In genomic region chr16:53626161-53626560, GRCh38 we compare ENCODE assay signal across 24 cellular contexts.
"Had no signal": no experiment of that assay in that cellular context is flagged by ENCODE, and none has a peak within 500 bp of the region (broad histone marks: within the 10 kb centered on the region; RNA-seq: fewer than 3 reads in every experiment).

No MANE protein-coding gene starts in this region.

- H3K4me3 ChIP-seq: colonic mucosa, heart right ventricle, left lung, lower lobe of right lung, mucosa of descending colon, right lobe of liver, skin epidermis, thoracic aorta had no signal

- H3K36me3 ChIP-seq: colonic mucosa, heart right ventricle, left lung, lower lobe of right lung, right lobe of liver, thoracic aorta had no signal

- H3K4me1 ChIP-seq: colonic mucosa, heart right ventricle, left lung, lower lobe of right lung, right lobe of liver had no signal

- H3K27ac ChIP-seq: colonic mucosa, heart right ventricle, left lung, lower lobe of right lung, right lobe of liver, skin epidermis, thoracic aorta had no signal

- FAIRE-seq: urothelium cell line had no signal

- H3K9me3 ChIP-seq: colonic mucosa, heart right ventricle, left lung, lower lobe of right lung, mucosa of descending colon, right lobe of liver, thoracic aorta had no signal

- DNase-seq: activated CD4-positive, alpha-beta T cell treated with anti-CD3 and anti-CD28 coated beads for 4 hours; activated CD4-positive, alpha-beta T cell treated with anti-CD3 and anti-CD28 coated beads, Interleukin-2, amount 50 U/mL, for 4 hours; activated naive CD4-positive, alpha-beta T cell treated with Interleukin-2 at 50 U/mL for 16 hours; activated T-cell treated with anti-CD3 and anti-CD28 coated beads for 4 hours; activated T-cell treated with anti-CD3 and anti-CD28 coated beads, Interleukin-2, amount 50 U/mL, for 72 hours; anterior cingulate cortex; colonic mucosa; effector memory CD8-positive, alpha-beta T cell; foreskin fibroblast; heart right ventricle; left lung; lower lobe of right lung; mesendoderm; mucosa of descending colon; right lobe of liver; stimulated activated CD4-positive, alpha-beta T cell treated with anti-CD3 and anti-CD28 coated beads, Interleukin-12 subunit alpha, Interleukin-12 subunit beta, amount 100 ng/mL, for 4 hours; stimulated activated CD4-positive, alpha-beta T cell treated with anti-CD3 and anti-CD28 coated beads, Interleukin-4, amount 100 ng/mL, for 1 hour; trophoblast cell had no signal

- ATAC-seq: activated T-cell treated with anti-CD3 and anti-CD28 coated beads, Interleukin-2, amount 50 U/mL, for 72 hours; effector memory CD8-positive, alpha-beta T cell; esophagus mucosa; heart right ventricle; left lung; lower lobe of right lung; mucosa of descending colon; natural killer cell treated with Interleukin-12 subunit alpha and Interleukin-12 subunit beta and Interleukin-15 and Interleukin-18, amount 100 ng/mL, for 72 hours; right lobe of liver; stimulated activated effector memory CD8-positive, alpha-beta T cell treated with anti-CD3 and anti-CD28 coated beads, Interleukin-12 subunit alpha, Interleukin-12 subunit beta, amount 100 ng/mL, for 72 hours had no signal

- H3K27me3 ChIP-seq: colonic mucosa, heart right ventricle, left lung, right lobe of liver had no signal
